In genomic region chr7:65251851-65252620, GRCh38 we compare ENCODE assay signal across 8 cellular contexts.
DNase-seq lines count a peak whose midpoint lies in the region; ATAC-seq and TF ChIP-seq lines count a peak whose summit lies in the region.

No MANE protein-coding gene starts in this region.

- H2AFZ ChIP-seq in GM23338 = peak overlapping the region; percentile 98

- 0 to 1% methylated on average over 24 to 54 of the region's 64 CpGs for WGBS in lower leg skin, 2 donors

- H3K9ac ChIP-seq in stomach smooth muscle (ENCODE audit: low read length in 2 of 2) = peak overlapping the region; percentile 15 to 62

- TF ChIP-seq POLR2A in lower leg skin (IDR thresholded peaks at IDR 0.05) = no peak

- H3K4me1 Mint-ChIP-seq in GM23338 = peaks cover 18% of the 10 kb centered on the region

- peaks cover 8% of the 10 kb centered on the region; the same call in 2 of the 3 replicates for H3K36me3 Mint-ChIP-seq in GM23338 (ENCODE audit: low read depth)

- H3K9me3 ChIP-seq in stomach smooth muscle (ENCODE audit: control insufficient read depth in 2 of 2, low read length in 2 of 2) = no peaks in the 10 kb centered on the region

- peaks cover 9% of the 10 kb centered on the region for H3K27me3 Mint-ChIP-seq in GM23338 (ENCODE audit: insufficient read depth, low read depth, poor library complexity)

- H3K4me2 ChIP-seq in GM23338 = peak overlapping the region; percentile 94

- H3K9me3 Mint-ChIP-seq in GM23338 = peaks cover 11% of the 10 kb centered on the region

- H3K36me3 ChIP-seq in GM23338 (ENCODE audit: insufficient read depth) (no peaks in the 10 kb centered on the region), stomach smooth muscle (ENCODE audit: control insufficient read depth in 2 of 2, insufficient read depth in 2 of 2, low read length in 2 of 2) (no peaks in the 10 kb centered on the region)

- H3K4me1 ChIP-seq in GM23338 (ENCODE audit: insufficient read depth) (peaks cover 10% of the 10 kb centered on the region; the same call in 1 of the 2 replicates), stomach smooth muscle (ENCODE audit: control insufficient read depth, insufficient read depth, low read length) (peaks cover 5% of the 10 kb centered on the region)

- H3K27ac Mint-ChIP-seq in GM23338 = no peak overlapping the region; the same call in 1 of the 2 replicates

- no peaks in the 10 kb centered on the region for H3K79me2 ChIP-seq in GM23338 (replicated peaks; ENCODE audit: insufficient read depth)

- intact Hi-C loops in lower leg skin (cut with DNase I; ENCODE audit: low total_unique reads) = no loop called here

- H3F3A ChIP-seq in GM23338 (replicated peaks; ENCODE audit: low read depth) = no peaks in the 10 kb centered on the region; the same call in 1 of the 2 replicates

- peak overlapping the region; percentile 96 for H3K4me3 Mint-ChIP-seq in GM23338

- DNase-seq in Daoy (ENCODE audit: low read depth) = peak; percentile 91
- DNase-seq in GM23338 (ENCODE audit: low spot score) = peak; percentile 97
- DNase-seq in NCI-H146 treated with DMSO at 0.1 percent for 48 hours (lab: John Stamatoyannopoulos, UW; ENCODE audit: unreplicated experiment) = peak; percentile 73
- peak; percentile 6 for DNase-seq in UCSD-AML1 (lab: John Stamatoyannopoulos, UW; ENCODE audit: unreplicated experiment)
- peak; percentile 14 to 42 for DNase-seq in dermis microvascular lymphatic vessel endothelial cell (ENCODE audit: low read depth in 2 of 2)
- DNase-seq in lower leg skin (ENCODE audit: low spot score in 2 of 2) = peak in 1 of 2 donors; percentile 84
- DNase-seq in OCI-M2 (lab: John Stamatoyannopoulos, UW; ENCODE audit: unreplicated experiment) = no peak

- H3K27ac ChIP-seq in GM23338 (ENCODE audit: low read depth) (peak overlapping the region; percentile 78), stomach smooth muscle (ENCODE audit: low read length) (no peak overlapping the region)

- peak overlapping the region; percentile 84 for H3K4me3 ChIP-seq in GM23338
- peak overlapping the region; percentile 38 for H3K4me3 ChIP-seq in lower leg skin (ENCODE audit: low read depth, poor library complexity, severe bottlenecking)
- H3K4me3 ChIP-seq in stomach smooth muscle (ENCODE audit: low read length in 2 of 2) = peak overlapping the region; percentile 84 to 86

- 0 out of 2 replicates have a peak, but pooled peaks cover 2% of the 10 kb centered on the region for H3K9me2 ChIP-seq in GM23338 (ENCODE audit: insufficient read depth)

- peak; percentile 95 for ATAC-seq in GM23338

- H4K20me1 ChIP-seq in GM23338 (replicated peaks; ENCODE audit: insufficient read depth) = no peaks in the 10 kb centered on the region

- no peaks in the 10 kb centered on the region for H3K27me3 ChIP-seq in GM23338 (ENCODE audit: insufficient read depth)
- no peaks in the 10 kb centered on the region for H3K27me3 ChIP-seq in stomach smooth muscle (ENCODE audit: control insufficient read depth in 1 of 2, insufficient read depth in 2 of 2, low read length in 2 of 2)

- TF ChIP-seq CTCF in GM23338 (conservative IDR thresholded peaks at IDR 0.05; ENCODE audit: low read depth in 2 of 2) = no peak
- TF ChIP-seq CTCF in lower leg skin (IDR thresholded peaks at IDR 0.05) = no peak

TF ChIP-seq in GM23338, 12 proteins besides CTCF, POLR2A, EP300 and RAD21:
- TF ChIP-seq EZH2phosphoT487 (IDR thresholded peaks at IDR 0.05; ENCODE audit: unreplicated experiment) (no peak), JUNB (IDR thresholded peaks at IDR 0.05; ENCODE audit: unreplicated experiment) (no peak), ZNF462 (CRISPR knock-in tag; IDR thresholded peaks at IDR 0.05) (no peak), CREB1 (CRISPR knock-in tag; IDR thresholded peaks at IDR 0.05; ENCODE audit: low read depth) (no peak), POLR2AphosphoS5 (IDR thresholded peaks at IDR 0.05; ENCODE audit: low read depth) (peak; percentile 79), REST (IDR thresholded peaks at IDR 0.05; ENCODE audit: unreplicated experiment) (no peak)
TF ChIP-seq in GM23338: peak in this region for 1.
